17 cellular contexts compared by ENCODE assay signal in the genomic region with DNA sequence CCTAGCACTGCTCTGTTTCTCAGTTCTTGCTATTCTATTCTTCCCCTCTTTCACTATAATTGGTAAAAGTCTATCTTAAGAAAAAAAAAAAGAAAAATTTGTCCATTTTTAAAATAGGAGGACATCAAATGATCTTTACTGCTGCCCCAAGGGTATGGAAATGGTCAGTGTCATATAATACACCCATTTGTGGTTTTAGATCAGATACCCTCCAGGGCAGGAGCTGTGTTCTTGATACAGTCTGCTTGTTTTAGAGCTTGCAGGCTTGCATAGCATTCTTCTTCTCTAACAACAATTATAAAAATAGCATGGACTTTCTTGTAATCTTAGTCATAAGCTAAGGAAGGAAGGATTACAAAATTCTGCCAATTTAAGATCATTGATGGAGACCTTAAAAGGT.
DNase-seq lines count a peak whose midpoint lies in the region.
"Had no signal": no experiment of that assay in that cellular context is flagged by ENCODE, and none has a peak within 500 bp of the region (broad histone marks: within the 10 kb centered on the region; RNA-seq: fewer than 3 reads in every experiment).

No MANE protein-coding gene starts in this region.

- no peak overlapping the region for H4K5ac ChIP-seq in mesendoderm (ENCODE audit: low read length)

- no peak overlapping the region for H4K8ac ChIP-seq in mesendoderm (ENCODE audit: low read depth, low read length)

- no peaks in the 10 kb centered on the region for H3K36me3 ChIP-seq in mesendoderm (ENCODE audit: control insufficient read depth, insufficient read depth, low read length)
- H3K36me3 ChIP-seq: BLaER1 had no signal

- no peak overlapping the region for H3K56ac ChIP-seq in mesendoderm (ENCODE audit: low read length)

- DNase-seq in AG08395 (ENCODE audit: low spot score) (peak; percentile 35), EH (ENCODE audit: low read depth) (peak; percentile 36), OCI-M1 (lab: John Stamatoyannopoulos, UW) (peak; percentile 51), foreskin melanocyte (peak; percentile 87), ecto neural progenitor cell (ENCODE audit: low spot score) (no peak), NCI-H2227 treated with DMSO at 0.1 percent for 48 hours (lab: John Stamatoyannopoulos, UW) (no peak), NOMO-1 treated with DMSO at 0.1 percent for 48 hours (lab: John Stamatoyannopoulos, UW; ENCODE audit: unreplicated experiment) (no peak), mesendoderm (no peak)
- DNase-seq: ACHN; CD8-positive, alpha-beta memory T cell; HCEC 1CT; NCI-H1092; NCI-H446; NCI-H748 treated with DMSO at 0.1 percent for 48 hours; SIG-M5; SW 1271 had no signal

- no peaks in the 10 kb centered on the region for H3K79me1 ChIP-seq in mesendoderm (ENCODE audit: low read length)

- H3K23ac ChIP-seq in mesendoderm (ENCODE audit: low read length), result no peak overlapping the region

- H3K79me2 ChIP-seq in mesendoderm (ENCODE audit: control insufficient read depth, insufficient read depth, low read length), result no peaks in the 10 kb centered on the region

- no peak overlapping the region for H2BK120ac ChIP-seq in mesendoderm (ENCODE audit: low read depth, low read length)

- no peak overlapping the region for H3K4me3 ChIP-seq in mesendoderm (ENCODE audit: low read length)
- H3K4me3 ChIP-seq: BLaER1 had no signal

- H3K27ac ChIP-seq in mesendoderm (ENCODE audit: low read depth, low read length), result no peak overlapping the region
- H3K27ac ChIP-seq: BLaER1 had no signal

- no peaks in the 10 kb centered on the region for H3K27me3 ChIP-seq in mesendoderm (ENCODE audit: insufficient read depth, low read length, poor library complexity)
- H3K27me3 ChIP-seq: BLaER1 had no signal

- no peak overlapping the region for H3K4me2 ChIP-seq in mesendoderm (ENCODE audit: low read length)
- H3K4me2 ChIP-seq: BLaER1 had no signal

- H2AK5ac ChIP-seq in mesendoderm (ENCODE audit: low read length), result no peak overlapping the region

- no peak overlapping the region for H3K18ac ChIP-seq in mesendoderm (ENCODE audit: low read length)

- no peak overlapping the region for H3K4ac ChIP-seq in mesendoderm (ENCODE audit: low read depth, low read length)

- H3K9ac ChIP-seq in mesendoderm (ENCODE audit: low read length), result no peak overlapping the region
- H3K9ac ChIP-seq: BLaER1 had no signal

- H2BK5ac ChIP-seq in mesendoderm (ENCODE audit: low read length), result no peak overlapping the region

- H2BK15ac ChIP-seq in mesendoderm (replicated peaks; ENCODE audit: low read depth), result no peak overlapping the region

- peaks cover 4% of the 10 kb centered on the region for H3K4me1 ChIP-seq in mesendoderm (ENCODE audit: control insufficient read depth, low read depth, low read length)
- H3K4me1 ChIP-seq: BLaER1 had no signal

Comparison
In these comparisons a context has a peak if more than half of its experiments do, and no peak if none do; other contexts are left out.
1. DNase-seq: peak in AG08395 (single experiment), EH (single experiment), OCI-M1 (single experiment) and foreskin melanocyte (single experiment); none in ecto neural progenitor cell (single experiment), NCI-H2227 treated with DMSO at 0.1 percent for 48 hours (single experiment), NOMO-1 treated with DMSO at 0.1 percent for 48 hours (single experiment) and mesendoderm (single experiment).